ENCODE assay signal across 8 cellular contexts in the genomic region with DNA sequence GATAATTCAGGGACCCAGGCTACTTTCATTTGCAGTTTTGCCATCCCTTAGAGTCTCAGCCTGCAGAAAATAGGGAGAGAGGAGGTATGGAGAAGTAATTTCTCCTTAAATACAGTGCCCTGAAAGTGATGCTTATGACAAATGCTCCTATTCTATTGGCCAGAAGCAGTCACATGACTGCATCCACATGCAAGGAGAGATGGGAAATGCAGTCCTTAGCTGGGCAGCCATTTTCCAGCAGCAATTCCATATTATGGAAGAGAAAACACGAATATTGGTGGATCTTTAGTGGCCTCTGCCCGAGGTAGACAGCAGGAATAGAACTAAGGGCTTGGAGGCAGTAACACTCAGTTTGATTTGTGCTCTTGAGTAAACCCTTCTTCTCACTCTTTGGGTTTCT. TPM values are rescaled to one million over a fixed set of nuclear protein-coding genes. Genes with fewer than 3 reads are reported as not detected.
DNase-seq lines count a peak whose midpoint lies in the region; ATAC-seq, FAIRE-seq and TF ChIP-seq lines count a peak whose summit lies in the region.

No MANE protein-coding gene starts in this region.

- no peak for FAIRE-seq in GM12892 (lab: Jason Lieb, UNC)

- peak overlapping the region in 1 of 7 donors; percentile 40 for H3K4me3 Mint-ChIP-seq in CD8-positive, alpha-beta memory T cell
- no peak overlapping the region for H3K4me3 Mint-ChIP-seq in activated CD8-positive, alpha-beta T cell treated with anti-CD3 and anti-CD28 coated beads, Interleukin-2, amount 10 ng/mL, durations not matched to agents 7 days and 5 days

- no peak for DNase-seq in CD8-positive, alpha-beta memory T cell
- DNase-seq in activated CD8-positive, alpha-beta T cell treated with anti-CD3 and anti-CD28 coated beads, Interleukin-2, amount 10 ng/mL, durations not matched to agents 7 days and 5 days, result no peak
- DNase-seq in left colon, result no peak
- no peak for DNase-seq in Peyer's patch
- DNase-seq in NCI-H146 treated with DMSO at 0.1 percent for 48 hours (lab: John Stamatoyannopoulos, UW; ENCODE audit: unreplicated experiment), result no peak
- no peak for DNase-seq in left ventricle myocardium superior
- DNase-seq in GM12892 (ENCODE audit: insufficient read length), result no peak

- no peak overlapping the region for H3K27ac ChIP-seq in CD8-positive, alpha-beta memory T cell (ENCODE audit: low read depth, low read length)
- no peak overlapping the region for H3K27ac ChIP-seq in Peyer's patch

- POLR2A ChIA-PET in CD8-positive, alpha-beta memory T cell (lab: Charles Lee), result interaction anchor here (0.6 kb wide), 1 partner anchor 311 kb away, joined by 4 read pairs; no protein-coding TSS in a partner anchor
- POLR2A ChIA-PET in activated CD8-positive, alpha-beta T cell treated with anti-CD3 and anti-CD28 coated beads, Interleukin-2, amount 10 ng/mL, durations not matched to agents 7 days and 5 days (lab: Charles Lee), result no interaction called here

- H3K27me3 Mint-ChIP-seq in CD8-positive, alpha-beta memory T cell, result no peaks in the 10 kb centered on the region
- no peaks in the 10 kb centered on the region for H3K27me3 Mint-ChIP-seq in activated CD8-positive, alpha-beta T cell treated with anti-CD3 and anti-CD28 coated beads, Interleukin-2, amount 10 ng/mL, durations not matched to agents 7 days and 5 days (ENCODE audit: low read depth)

- H3K9me3 Mint-ChIP-seq in CD8-positive, alpha-beta memory T cell, result no peaks in the 10 kb centered on the region
- H3K9me3 Mint-ChIP-seq in activated CD8-positive, alpha-beta T cell treated with anti-CD3 and anti-CD28 coated beads, Interleukin-2, amount 10 ng/mL, durations not matched to agents 7 days and 5 days (ENCODE audit: insufficient read depth), result no peaks in the 10 kb centered on the region

- H3K27me3 ChIP-seq in CD8-positive, alpha-beta memory T cell (ENCODE audit: insufficient read depth, low read length, poor library complexity, severe bottlenecking), result no peaks in the 10 kb centered on the region
- no peaks in the 10 kb centered on the region for H3K27me3 ChIP-seq in Peyer's patch

- H3K9me3 ChIP-seq in CD8-positive, alpha-beta memory T cell (ENCODE audit: low read length), result no peaks in the 10 kb centered on the region
- no peaks in the 10 kb centered on the region for H3K9me3 ChIP-seq in Peyer's patch

- no peak for TF ChIP-seq CTCF in Peyer's patch (IDR thresholded peaks at IDR 0.05)

- intact Hi-C loops in left colon (cut with DNase I, micrococcal nuclease) (no loop called here), left ventricle myocardium superior (cut with micrococcal nuclease) (no loop called here)

- peaks cover 0 to 37% (median 15%) of the 10 kb centered on the region in 3 donors for H3K36me3 Mint-ChIP-seq in CD8-positive, alpha-beta memory T cell
- peaks cover 56% of the 10 kb centered on the region for H3K36me3 Mint-ChIP-seq in activated CD8-positive, alpha-beta T cell treated with anti-CD3 and anti-CD28 coated beads, Interleukin-2, amount 10 ng/mL, durations not matched to agents 7 days and 5 days (ENCODE audit: low read depth)

- TF ChIP-seq RAD21 in Ishikawa (IDR thresholded peaks at IDR 0.05; ENCODE audit: low read depth), result no peak

- no peak for TF ChIP-seq EP300 in Ishikawa (IDR thresholded peaks at IDR 0.05; ENCODE audit: borderline replicate concordance)

- TF ChIP-seq POLR2A in Peyer's patch (IDR thresholded peaks at IDR 0.05) (no peak), GM12892 (IDR thresholded peaks at IDR 0.05; ENCODE audit: low read depth, low read length) (no peak)

- no peak overlapping the region for H3K4me3 ChIP-seq in CD8-positive, alpha-beta memory T cell (ENCODE audit: low read length)
- H3K4me3 ChIP-seq in Peyer's patch, result no peak overlapping the region

- H3K36me3 ChIP-seq in CD8-positive, alpha-beta memory T cell (ENCODE audit: insufficient read depth, low read length), result no peaks in the 10 kb centered on the region
- H3K36me3 ChIP-seq in Peyer's patch, result no peaks in the 10 kb centered on the region

- ATAC-seq in activated CD8-positive, alpha-beta T cell treated with anti-CD3 and anti-CD28 coated beads, Interleukin-2, amount 10 ng/mL, durations not matched to agents 7 days and 5 days, result no peak
- peak; percentile 41 for ATAC-seq in left colon
- ATAC-seq in left ventricle myocardium superior, result no peak

- CTCF ChIA-PET in CD8-positive, alpha-beta memory T cell (lab: Charles Lee), result interaction anchor here (2.4 kb wide), 1 partner anchor 10 kb away, joined by 10 read pairs; no protein-coding TSS in a partner anchor
- CTCF ChIA-PET in activated CD8-positive, alpha-beta T cell treated with anti-CD3 and anti-CD28 coated beads, Interleukin-2, amount 10 ng/mL, durations not matched to agents 7 days and 5 days (lab: Charles Lee), result interaction anchor here (1.2 to 2.9 kb wide), 3 partner anchors 10 to 73 kb away, joined by 3 to 26 read pairs (median 10); no protein-coding TSS in a partner anchor

- H3K4me1 Mint-ChIP-seq in CD8-positive, alpha-beta memory T cell, result peaks cover 66 to 84% (median 76%) of the 10 kb centered on the region in 3 donors
- peaks cover 64% of the 10 kb centered on the region for H3K4me1 Mint-ChIP-seq in activated CD8-positive, alpha-beta T cell treated with anti-CD3 and anti-CD28 coated beads, Interleukin-2, amount 10 ng/mL, durations not matched to agents 7 days and 5 days (ENCODE audit: low read depth)

- peak overlapping the region; percentile 24 to 87 (median 74) for H3K27ac Mint-ChIP-seq in CD8-positive, alpha-beta memory T cell
- peak overlapping the region; percentile 16 for H3K27ac Mint-ChIP-seq in activated CD8-positive, alpha-beta T cell treated with anti-CD3 and anti-CD28 coated beads, Interleukin-2, amount 10 ng/mL, durations not matched to agents 7 days and 5 days

- H3K4me1 ChIP-seq in CD8-positive, alpha-beta memory T cell (ENCODE audit: insufficient read depth, low read length), result peaks cover 34% of the 10 kb centered on the region
- no peaks in the 10 kb centered on the region for H3K4me1 ChIP-seq in Peyer's patch

TF ChIP-seq in Ishikawa, 13 proteins besides CTCF, POLR2A, EP300 and RAD21 (continues in another document):
- TF ChIP-seq EGR1 (IDR thresholded peaks at IDR 0.05) (no peak), TCF12 (IDR thresholded peaks at IDR 0.05; ENCODE audit: low read depth) (no peak), TAF1 (IDR thresholded peaks at IDR 0.05; ENCODE audit: low read depth) (no peak), CREB1 (IDR thresholded peaks at IDR 0.05; ENCODE audit: low read depth) (no peak), FOXM1 (IDR thresholded peaks at IDR 0.05; ENCODE audit: borderline replicate concordance, low read depth) (no peak), ZBTB7A (IDR thresholded peaks at IDR 0.05; ENCODE audit: low read depth) (no peak), NFIC (IDR thresholded peaks at IDR 0.05) (no peak), TEAD4 (IDR thresholded peaks at IDR 0.05) (no peak), YY1 (IDR thresholded peaks at IDR 0.05; ENCODE audit: low read depth) (peak; percentile 95)
- TF ChIP-seq, protein P1, sequence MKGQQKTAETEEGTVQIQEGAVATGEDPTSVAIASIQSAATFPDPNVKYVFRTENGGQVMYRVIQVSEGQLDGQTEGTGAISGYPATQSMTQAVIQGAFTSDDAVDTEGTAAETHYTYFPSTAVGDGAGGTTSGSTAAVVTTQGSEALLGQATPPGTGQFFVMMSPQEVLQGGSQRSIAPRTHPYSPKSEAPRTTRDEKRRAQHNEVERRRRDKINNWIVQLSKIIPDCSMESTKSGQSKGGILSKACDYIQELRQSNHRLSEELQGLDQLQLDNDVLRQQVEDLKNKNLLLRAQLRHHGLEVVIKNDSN (IDR thresholded peaks at IDR 0.05), result peak; percentile 98
- TF ChIP-seq, protein P2, sequence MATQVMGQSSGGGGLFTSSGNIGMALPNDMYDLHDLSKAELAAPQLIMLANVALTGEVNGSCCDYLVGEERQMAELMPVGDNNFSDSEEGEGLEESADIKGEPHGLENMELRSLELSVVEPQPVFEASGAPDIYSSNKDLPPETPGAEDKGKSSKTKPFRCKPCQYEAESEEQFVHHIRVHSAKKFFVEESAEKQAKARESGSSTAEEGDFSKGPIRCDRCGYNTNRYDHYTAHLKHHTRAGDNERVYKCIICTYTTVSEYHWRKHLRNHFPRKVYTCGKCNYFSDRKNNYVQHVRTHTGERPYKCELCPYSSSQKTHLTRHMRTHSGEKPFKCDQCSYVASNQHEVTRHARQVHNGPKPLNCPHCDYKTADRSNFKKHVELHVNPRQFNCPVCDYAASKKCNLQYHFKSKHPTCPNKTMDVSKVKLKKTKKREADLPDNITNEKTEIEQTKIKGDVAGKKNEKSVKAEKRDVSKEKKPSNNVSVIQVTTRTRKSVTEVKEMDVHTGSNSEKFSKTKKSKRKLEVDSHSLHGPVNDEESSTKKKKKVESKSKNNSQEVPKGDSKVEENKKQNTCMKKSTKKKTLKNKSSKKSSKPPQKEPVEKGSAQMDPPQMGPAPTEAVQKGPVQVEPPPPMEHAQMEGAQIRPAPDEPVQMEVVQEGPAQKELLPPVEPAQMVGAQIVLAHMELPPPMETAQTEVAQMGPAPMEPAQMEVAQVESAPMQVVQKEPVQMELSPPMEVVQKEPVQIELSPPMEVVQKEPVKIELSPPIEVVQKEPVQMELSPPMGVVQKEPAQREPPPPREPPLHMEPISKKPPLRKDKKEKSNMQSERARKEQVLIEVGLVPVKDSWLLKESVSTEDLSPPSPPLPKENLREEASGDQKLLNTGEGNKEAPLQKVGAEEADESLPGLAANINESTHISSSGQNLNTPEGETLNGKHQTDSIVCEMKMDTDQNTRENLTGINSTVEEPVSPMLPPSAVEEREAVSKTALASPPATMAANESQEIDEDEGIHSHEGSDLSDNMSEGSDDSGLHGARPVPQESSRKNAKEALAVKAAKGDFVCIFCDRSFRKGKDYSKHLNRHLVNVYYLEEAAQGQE (IDR thresholded peaks at IDR 0.05; ENCODE audit: low read depth), result no peak
- TF ChIP-seq, protein P3, sequence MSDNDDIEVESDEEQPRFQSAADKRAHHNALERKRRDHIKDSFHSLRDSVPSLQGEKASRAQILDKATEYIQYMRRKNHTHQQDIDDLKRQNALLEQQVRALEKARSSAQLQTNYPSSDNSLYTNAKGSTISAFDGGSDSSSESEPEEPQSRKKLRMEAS (IDR thresholded peaks at IDR 0.05), result no peak

RNA-seq across cellular contexts. Expression of a gene that starts 39.4 kb away (rescaled TPM):
- total RNA-seq in CD8-positive, alpha-beta memory T cell, result 10 to 100 TPM; 51.9 to 52.9 TPM
- polyA plus RNA-seq in CD8-positive, alpha-beta memory T cell, result 28.4 TPM
- total RNA-seq in activated CD8-positive, alpha-beta T cell treated with anti-CD3 and anti-CD28 coated beads, Interleukin-2, amount 10 ng/mL, durations not matched to agents 7 days and 5 days, result 100 to 1,000 TPM; 122 to 125 TPM
- 1 to 10 TPM; 8.2 to 8.5 TPM for total RNA-seq in left colon
- total RNA-seq in Peyer's patch, result 10 to 100 TPM in 1 of 4 donors, 1 to 10 TPM in 3; 7.0 to 57.8 (median 7.7) TPM
- total RNA-seq in left ventricle myocardium superior, result 2.6 TPM
- polyA plus RNA-seq in GM12892 (2012; ENCODE audit: missing spikeins), result 30.2 TPM

RNA-seq across cellular contexts. Expression of a gene that starts 44.7 kb away (rescaled TPM):
- total RNA-seq in CD8-positive, alpha-beta memory T cell, result 10 to 100 TPM; 21.3 TPM
- 40.6 TPM for polyA plus RNA-seq in CD8-positive, alpha-beta memory T cell
- total RNA-seq in activated CD8-positive, alpha-beta T cell treated with anti-CD3 and anti-CD28 coated beads, Interleukin-2, amount 10 ng/mL, durations not matched to agents 7 days and 5 days, result 10 to 100 TPM; 28.2 to 28.5 TPM
- total RNA-seq in left colon (10 to 100 TPM; 46.7 to 52.1 TPM), Peyer's patch (100 to 1,000 TPM in 1 of 4 donors, 10 to 100 TPM in 3; 43.7 to 127 (median 91.9) TPM), left ventricle myocardium superior (0.15 TPM)
- polyA plus RNA-seq in GM12892 (2012; ENCODE audit: missing spikeins), result 4.0 TPM

Comparison
In these comparisons a context has a peak if more than half of its experiments do, and no peak if none do; other contexts are left out.
1. RNA of a gene that starts 44.7 kb away (total RNA-seq): 43.7 to 127 TPM in Peyer's patch, 46.7 to 52.1 TPM in left colon, 28.2 to 28.5 TPM in activated CD8-positive, alpha-beta T cell treated with anti-CD3 and anti-CD28 coated beads, Interleukin-2, amount 10 ng/mL, durations not matched to agents 7 days and 5 days and 21.3 TPM in CD8-positive, alpha-beta memory T cell; 0.15 TPM in left ventricle myocardium superior (single experiment); every median in the first group is over 10 times any median in the second.